ENCODE assay signal across 12 cellular contexts in genomic region chr5:61010759-61011460, GRCh38.
A peak's percentile ranks its signal among the peaks of the same experiment; 100 is the strongest.
DNase-seq lines count a peak whose midpoint lies in the region; TF ChIP-seq lines count a peak whose summit lies in the region.
"Had no signal": no experiment of that assay in that cellular context is flagged by ENCODE, and none has a peak within 500 bp of the region (broad histone marks: within the 10 kb centered on the region; RNA-seq: fewer than 3 reads in every experiment).

No MANE protein-coding gene starts in this region.

- TF ChIP-seq CTCF in AG09319 (IDR thresholded peaks at IDR 0.05; ENCODE audit: low read depth, low read length) (peak; percentile 3; the same call in 1 of the 2 replicates), astrocyte of the spinal cord (IDR thresholded peaks at IDR 0.05; ENCODE audit: low read depth, low read length) (peak; percentile 35)

- no peak for DNase-seq in AG09319 (ENCODE audit: extremely low read depth, low read depth)
- DNase-seq in HT-29 (ENCODE audit: low spot score), result peak; percentile 19
- DNase-seq in astrocyte of the spinal cord (ENCODE audit: low read depth, low spot score), result no peak
- peak; percentile 31 for DNase-seq in iris pigment epithelial cell (ENCODE audit: low read depth)
- no peak for DNase-seq in activated T-cell treated with anti-CD3 and anti-CD28 coated beads, Interleukin-2, amount 50 U/mL, for 48 hours
- DNase-seq in hepatic stellate cell (ENCODE audit: low spot score), result no peak
- no peak for DNase-seq in SIG-M5 (lab: John Stamatoyannopoulos, UW)
- DNase-seq in cardiac septum (ENCODE audit: low spot score), result no peak
- DNase-seq: CD4-positive, CD25-positive, alpha-beta regulatory T cell; MM.1S; NCI-H345; uterus had no signal

- H3K4me3 ChIP-seq in astrocyte of the spinal cord (ENCODE audit: low read depth, low read length), result no peak overlapping the region
- H3K4me3 ChIP-seq: uterus had no signal

- intact Hi-C loops in cardiac septum (cut with DNase I), result no loop called here

- in situ Hi-C loops in astrocyte of the spinal cord (cut with HindIII; ENCODE audit: low sequenced_read_pairs), result no loop called here

Comparison
In these comparisons a context has a peak if more than half of its experiments do, and no peak if none do; other contexts are left out.
1. DNase-seq: peak in HT-29 (single experiment) and iris pigment epithelial cell (single experiment); none in AG09319 (single experiment), astrocyte of the spinal cord (single experiment), activated T-cell treated with anti-CD3 and anti-CD28 coated beads, Interleukin-2, amount 50 U/mL, for 48 hours (0 of 2), hepatic stellate cell (single experiment), SIG-M5 (single experiment) and cardiac septum (single experiment).